In the genomic region with DNA sequence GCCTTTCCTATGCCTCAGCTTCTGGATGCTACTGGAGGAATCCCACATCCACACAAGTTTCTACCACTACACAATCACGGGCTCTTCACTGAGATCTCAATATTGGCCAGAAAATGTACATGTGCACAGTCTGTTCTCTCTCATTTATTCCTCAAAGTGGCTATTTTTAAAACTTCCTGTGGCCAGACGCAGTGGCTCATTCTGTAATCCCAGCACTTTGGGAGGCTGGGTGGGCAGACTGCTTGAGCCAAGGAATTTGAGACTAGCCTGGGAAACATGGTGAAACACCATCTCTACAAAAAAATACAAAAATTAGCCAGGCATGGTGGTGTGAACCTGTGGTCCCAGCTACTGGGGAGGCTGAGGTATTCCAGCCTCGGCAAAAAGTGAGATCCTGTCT, we compare ENCODE assay signal across 21 cellular contexts.
DNase-seq lines count a peak whose midpoint lies in the region; ATAC-seq and TF ChIP-seq lines count a peak whose summit lies in the region.
"Had no signal": no experiment of that assay in that cellular context is flagged by ENCODE, and none has a peak within 500 bp of the region (broad histone marks: within the 10 kb centered on the region; RNA-seq: fewer than 3 reads in every experiment).

No MANE protein-coding gene starts in this region.

- DNase-seq in AG10803 (ENCODE audit: low read depth), result peak; percentile 38
- peak; percentile 29 for DNase-seq in amniotic epithelial cell (ENCODE audit: low read depth)
- DNase-seq in fibroblast of the aortic adventitia (ENCODE audit: low read depth), result peak; percentile 19
- no peak for DNase-seq in osteoblast (ENCODE audit: insufficient read length, low spot score, missing footprints)
- no peak for DNase-seq in NCI-H510A treated with DMSO at 0.1 percent for 48 hours (lab: John Stamatoyannopoulos, UW)
- DNase-seq in uterus, result no peak
- no peak for DNase-seq in globus pallidus (ENCODE audit: low spot score)
- DNase-seq: CD4-positive, alpha-beta T cell; COR-L47; DMS53; H9; KBM-7; MM.1S; NCI-H2029 treated with DMSO at 0.1 percent for 48 hours; NCI-H446 treated with DMSO at 0.1 percent for 48 hours; NCI-H526 treated with DMSO at 0.1 percent for 48 hours; Right ventricle myocardium superior; RPMI8226 had no signal

- no peak for TF ChIP-seq CTCF in AG10803 (conservative IDR thresholded peaks at IDR 0.05; ENCODE audit: low read length)
- TF ChIP-seq CTCF in fibroblast of the aortic adventitia (IDR thresholded peaks at IDR 0.05; ENCODE audit: insufficient read depth, low read length), result no peak
- no peak for TF ChIP-seq CTCF in osteoblast (IDR thresholded peaks at IDR 0.05; ENCODE audit: extremely low read depth, low read depth, low read length)
- no peak for TF ChIP-seq CTCF in uterus (IDR thresholded peaks at IDR 0.05)

- no peak overlapping the region for H2AFZ ChIP-seq in osteoblast (ENCODE audit: low read length)
- H2AFZ ChIP-seq: GM23338 had no signal

- H3K79me2 ChIP-seq in osteoblast (ENCODE audit: insufficient read depth, low read length), result no peaks in the 10 kb centered on the region

- intact Hi-C loops in uterus (cut with DNase I; ENCODE audit: low total_unique reads), result no loop called here

- H3K9me3 ChIP-seq in osteoblast (ENCODE audit: low read depth, low read length) (no peaks in the 10 kb centered on the region), uterus (no peaks in the 10 kb centered on the region)
- H3K9me3 ChIP-seq: BLaER1 treated with 17β-estradiol and CSF1 and Interleukin-3, amounts not matched to agents 10 nM and 100 nM had no signal

- H3K4me3 ChIP-seq in AG10803 (ENCODE audit: low read length), result no peak overlapping the region
- H3K4me3 ChIP-seq in fibroblast of the aortic adventitia (ENCODE audit: low read depth, low read length), result no peak overlapping the region
- H3K4me3 ChIP-seq in osteoblast (ENCODE audit: insufficient read depth, low read length), result no peak overlapping the region
- H3K4me3 ChIP-seq in uterus, result no peak overlapping the region
- H3K4me3 ChIP-seq: BLaER1 treated with 17β-estradiol and CSF1 and Interleukin-3, amounts not matched to agents 10 nM and 100 nM; GM23338 had no signal

- H3K27me3 ChIP-seq in osteoblast (ENCODE audit: insufficient read depth, low read length) (no peaks in the 10 kb centered on the region), uterus (no peaks in the 10 kb centered on the region)
- H3K27me3 ChIP-seq: BLaER1 treated with 17β-estradiol and CSF1 and Interleukin-3, amounts not matched to agents 10 nM and 100 nM had no signal

- no peaks in the 10 kb centered on the region for H4K20me1 ChIP-seq in osteoblast (ENCODE audit: insufficient read depth, low read length)
- H4K20me1 ChIP-seq: BLaER1 treated with 17β-estradiol and CSF1 and Interleukin-3, amounts not matched to agents 10 nM and 100 nM had no signal

- ATAC-seq in HG03135 (IDR thresholded peaks at IDR 0.05; ENCODE audit: unreplicated experiment), result no peak
- ATAC-seq: GM23338 had no signal

- peak overlapping the region; percentile 31 for H3K27ac ChIP-seq in osteoblast (ENCODE audit: low read depth, low read length)
- H3K27ac ChIP-seq in uterus, result no peak overlapping the region
- H3K27ac ChIP-seq: BLaER1 treated with 17β-estradiol and CSF1 and Interleukin-3, amounts not matched to agents 10 nM and 100 nM had no signal

- no peak for TF ChIP-seq POLR2A in uterus (IDR thresholded peaks at IDR 0.05)

- no peak overlapping the region for H3K4me2 ChIP-seq in osteoblast (ENCODE audit: insufficient read depth, low read length)
- H3K4me2 ChIP-seq: BLaER1 treated with 17β-estradiol and CSF1 and Interleukin-3, amounts not matched to agents 10 nM and 100 nM; GM23338 had no signal

- H3K4me1 ChIP-seq in osteoblast (ENCODE audit: insufficient read depth, low read length) (peaks cover 2% of the 10 kb centered on the region), uterus (no peaks in the 10 kb centered on the region)

- peaks cover 68% of the 10 kb centered on the region for H3K36me3 ChIP-seq in osteoblast (ENCODE audit: insufficient read depth, low read length)
- H3K36me3 ChIP-seq in uterus, result no peaks in the 10 kb centered on the region

Comparison
In these comparisons a context has a peak if more than half of its experiments do, and no peak if none do; other contexts are left out.
1. DNase-seq: peak in AG10803 (single experiment), amniotic epithelial cell (single experiment) and fibroblast of the aortic adventitia (single experiment); none in osteoblast (single experiment), NCI-H510A treated with DMSO at 0.1 percent for 48 hours (single experiment), uterus (0 of 2) and globus pallidus (single experiment).